In the genomic region with DNA sequence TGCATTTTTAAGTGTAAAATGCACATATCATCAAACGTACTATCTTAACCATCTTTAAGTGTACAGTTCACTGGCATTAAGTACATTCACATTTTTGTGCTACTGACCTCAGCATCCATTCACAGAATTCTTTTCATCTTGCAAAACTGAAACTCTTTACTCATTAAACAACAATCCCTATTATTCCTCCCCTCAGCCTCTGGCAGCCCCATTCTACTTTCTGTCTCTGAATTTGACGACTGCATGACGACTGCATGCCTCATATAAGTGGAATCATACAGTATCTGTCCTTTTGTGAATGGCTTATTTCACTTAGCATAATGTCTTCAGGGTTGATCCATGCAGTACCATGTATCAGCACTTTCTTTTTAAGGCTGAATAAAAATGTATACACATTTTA, we compare ENCODE assay signal across 30 cellular contexts. TPM values are rescaled to one million over a fixed set of nuclear protein-coding genes. Genes with fewer than 3 reads are reported as not detected.
DNase-seq lines count a peak whose midpoint lies in the region; ATAC-seq, FAIRE-seq and TF ChIP-seq lines count a peak whose summit lies in the region.
"Had no signal": no experiment of that assay in that cellular context is flagged by ENCODE, and none has a peak within 500 bp of the region (broad histone marks: within the 10 kb centered on the region; RNA-seq: fewer than 3 reads in every experiment).

No MANE protein-coding gene starts in this region.

- H3K79me2 ChIP-seq in astrocyte (ENCODE audit: insufficient read depth, low read length) = no peaks in the 10 kb centered on the region

- DNase-seq in HCEC 1CT (peak; percentile 1), astrocyte (ENCODE audit: low read depth) (peak; percentile 72), foreskin keratinocyte (peak; percentile 56 to 89), cortex of kidney (lab: John Stamatoyannopoulos, UW) (no peak), kidney (no peak), NCI-H748 treated with DMSO at 0.1 percent for 48 hours (lab: John Stamatoyannopoulos, UW) (no peak)
- DNase-seq: activated CD8-positive, alpha-beta memory T cell treated with anti-CD3 and anti-CD28 coated beads for 24 hours; activated naive CD4-positive, alpha-beta T cell treated with anti-CD3 and anti-CD28 coated beads for 36 hours; activated T-cell treated with anti-CD3 and anti-CD28 coated beads, Interleukin-2, amount 50 U/mL, for 4 hours; amygdala; cerebellar nuclear complex; effector CD4-positive, alpha-beta T cell; esophagus squamous epithelium; heart left ventricle; Kasumi-1; left ventricle myocardium inferior; NCI-H187 treated with DMSO at 0.1 percent for 48 hours; NCI-H82; OCI-M1; SIG-M5; stimulated activated CD4-positive, alpha-beta T cell treated with anti-CD3 and anti-CD28 coated beads, Interleukin-4, amount 100 ng/mL, for 24 hours; stimulated activated naive CD4-positive, alpha-beta T cell treated with Interleukin-2 at 50 U/mL for 16 hours; T-cell had no signal

- H3K4me3 ChIP-seq in astrocyte (ENCODE audit: insufficient read depth, low read depth, low read length) (no peak overlapping the region), kidney (ENCODE audit: low read length in 2 of 2) (no peak overlapping the region)
- H3K4me3 ChIP-seq: esophagus squamous epithelium, heart left ventricle, left ventricle myocardium inferior, thoracic aorta had no signal

- H4K20me1 ChIP-seq in astrocyte (ENCODE audit: insufficient read depth, low read length) = no peaks in the 10 kb centered on the region

- H3K9me3 ChIP-seq in astrocyte (ENCODE audit: insufficient read depth, low read depth, low read length) = no peaks in the 10 kb centered on the region
- H3K9me3 ChIP-seq in kidney (ENCODE audit: control insufficient read depth in 1 of 2, low read length in 2 of 2) = no peaks in the 10 kb centered on the region
- H3K9me3 ChIP-seq: esophagus squamous epithelium, thoracic aorta had no signal

- H3K9me3 Mint-ChIP-seq in astrocyte (ENCODE audit: unreplicated experiment) = no peaks in the 10 kb centered on the region

- no peaks in the 10 kb centered on the region for H3K27me3 Mint-ChIP-seq in astrocyte (ENCODE audit: low read depth, unreplicated experiment)
- H3K27me3 Mint-ChIP-seq: T-cell had no signal

- H3K27ac Mint-ChIP-seq in astrocyte (ENCODE audit: unreplicated experiment) = peak overlapping the region; percentile 83
- H3K27ac Mint-ChIP-seq: activated naive CD4-positive, alpha-beta T cell treated with anti-CD3 and anti-CD28 coated beads for 36 hours; natural killer cell treated with Interleukin-12 subunit alpha and Interleukin-12 subunit beta and Interleukin-15 and Interleukin-18, amount 100 ng/mL, for 72 hours; T-cell had no signal

- FAIRE-seq in astrocyte (lab: Jason Lieb, UNC) = no peak
- FAIRE-seq in kidney (lab: Jason Lieb, UNC) = no peak
- FAIRE-seq: TTC549 had no signal

- intact Hi-C loops in kidney (cut with DNase I) = no loop called here

- no peak overlapping the region for H3K4me3 Mint-ChIP-seq in astrocyte (ENCODE audit: unreplicated experiment)
- H3K4me3 Mint-ChIP-seq: activated naive CD4-positive, alpha-beta T cell treated with anti-CD3 and anti-CD28 coated beads for 36 hours; activated T-cell treated with anti-CD3 and anti-CD28 coated beads, Interleukin-2, amount 50 U/mL, for 4 hours; natural killer cell treated with Interleukin-12 subunit alpha and Interleukin-12 subunit beta and Interleukin-15 and Interleukin-18, amount 100 ng/mL, for 72 hours; T-cell had no signal

- peak; percentile 99 for ATAC-seq in foreskin keratinocyte
- no peak for ATAC-seq in GM21367 (IDR thresholded peaks at IDR 0.05; ENCODE audit: unreplicated experiment)
- ATAC-seq: activated T-cell treated with anti-CD3 and anti-CD28 coated beads, Interleukin-2, amount 50 U/mL, for 4 hours; HCT116; heart left ventricle; natural killer cell treated with Interleukin-12 subunit alpha and Interleukin-12 subunit beta and Interleukin-15 and Interleukin-18, amount 100 ng/mL, for 72 hours; T-cell had no signal

- H2AFZ ChIP-seq in astrocyte (ENCODE audit: low read depth, low read length) = no peak overlapping the region

- H3K27me3 ChIP-seq in astrocyte (ENCODE audit: insufficient read depth, low read length) (no peaks in the 10 kb centered on the region), foreskin keratinocyte (no peaks in the 10 kb centered on the region)
- H3K27me3 ChIP-seq: esophagus squamous epithelium, heart left ventricle had no signal

- no peak for TF ChIP-seq CTCF in 22Rv1 (IDR thresholded peaks at IDR 0.05)
- TF ChIP-seq CTCF in astrocyte (IDR thresholded peaks at IDR 0.05; ENCODE audit: insufficient read depth, low read depth, low read length) = no peak
- TF ChIP-seq CTCF in foreskin keratinocyte (conservative IDR thresholded peaks at IDR 0.05) = no peak
- TF ChIP-seq CTCF in kidney (IDR thresholded peaks at IDR 0.05; ENCODE audit: borderline replicate concordance, extremely low read depth, insufficient read depth) = no peak

- H3K4me1 Mint-ChIP-seq in astrocyte (ENCODE audit: low read depth, unreplicated experiment) = peaks cover 11% of the 10 kb centered on the region

- H3K36me3 ChIP-seq in astrocyte (ENCODE audit: insufficient read depth, low read length) (no peaks in the 10 kb centered on the region), kidney (ENCODE audit: control insufficient read depth in 1 of 2, insufficient read depth in 2 of 2, low read length in 2 of 2) (no peaks in the 10 kb centered on the region)
- H3K36me3 ChIP-seq: esophagus squamous epithelium, heart left ventricle, left ventricle myocardium inferior, thoracic aorta had no signal

- peaks cover 6% of the 10 kb centered on the region for H3K4me1 ChIP-seq in astrocyte (ENCODE audit: insufficient read depth, low read length)
- peaks cover 11% of the 10 kb centered on the region for H3K4me1 ChIP-seq in foreskin keratinocyte
- no peaks in the 10 kb centered on the region for H3K4me1 ChIP-seq in kidney (ENCODE audit: control insufficient read depth in 1 of 2, insufficient read depth in 1 of 2, low read depth in 1 of 2, low read length in 2 of 2)
- H3K4me1 ChIP-seq: esophagus squamous epithelium, heart left ventricle, left ventricle myocardium inferior had no signal

- H3K9ac ChIP-seq in astrocyte (ENCODE audit: low read length) = no peak overlapping the region
- no peak overlapping the region for H3K9ac ChIP-seq in kidney (ENCODE audit: low read length in 2 of 2)

- H3K36me3 Mint-ChIP-seq in astrocyte (ENCODE audit: low read depth, unreplicated experiment) = no peaks in the 10 kb centered on the region

- no peak overlapping the region for H3K4me2 ChIP-seq in astrocyte (ENCODE audit: low read length)

- peak overlapping the region; percentile 84 for H3K27ac ChIP-seq in 22Rv1
- H3K27ac ChIP-seq in astrocyte (ENCODE audit: low read depth, low read length) = peak overlapping the region; percentile 2
- H3K27ac ChIP-seq in foreskin keratinocyte = peak overlapping the region; percentile 92
- H3K27ac ChIP-seq in kidney (ENCODE audit: low read depth in 2 of 2, low read length in 2 of 2) = no peak overlapping the region
- H3K27ac ChIP-seq: esophagus squamous epithelium, heart left ventricle, left ventricle myocardium inferior, thoracic aorta had no signal

RNA-seq across cellular contexts. Expression of gene CNKSR2, which starts 38.7 kb away (rescaled TPM):
- total RNA-seq in astrocyte (2.2 and 4.1 TPM in 2 replicates), foreskin keratinocyte (0.46 and 0.78 TPM in 2 replicates), kidney (1.6 TPM)
- polyA plus RNA-seq in foreskin keratinocyte (0.11 and 0.16 TPM in 2 replicates), kidney (ENCODE audit: insufficient read depth, low read depth, low replicate concordance) (0.06 TPM)
- total RNA-seq: A172 had no signal

Comparison
In these comparisons a context has a peak if more than half of its experiments do, and no peak if none do; other contexts are left out.
1. H3K27ac ChIP-seq: peak in 22Rv1 (single experiment), astrocyte (single experiment) and foreskin keratinocyte (single experiment); none in kidney (0 of 2).
2. DNase-seq: peak in HCEC 1CT (single experiment), astrocyte (single experiment) and foreskin keratinocyte (2 of 2); none in cortex of kidney (single experiment), kidney (single experiment) and NCI-H748 treated with DMSO at 0.1 percent for 48 hours (single experiment).